Comparison of ENCODE assay signal across 28 cellular contexts in genomic region chr14:95183082-95183481, GRCh38. TPM values are rescaled to one million over a fixed set of nuclear protein-coding genes. Genes with fewer than 3 reads are reported as not detected.
DNase-seq lines count a peak whose midpoint lies in the region; ATAC-seq and TF ChIP-seq lines count a peak whose summit lies in the region.
"Had no signal": no experiment of that assay in that cellular context is flagged by ENCODE, and none has a peak within 500 bp of the region (broad histone marks: within the 10 kb centered on the region; RNA-seq: fewer than 3 reads in every experiment).

No MANE protein-coding gene starts in this region.

- no peaks in the 10 kb centered on the region for H3F3A ChIP-seq in GM23338 (replicated peaks; ENCODE audit: low read depth)

- no peaks in the 10 kb centered on the region for H3K9me2 ChIP-seq in GM23338 (ENCODE audit: insufficient read depth)

- peaks cover 5 to 10% (median 9%) of the 10 kb centered on the region in 11 experiments; a peak in 18 of 22 replicates for H3K9me3 ChIP-seq in BLaER1 treated with 17β-estradiol and CSF1 and Interleukin-3, amounts not matched to agents 10 nM and 100 nM (replicated peaks in 1 of 11)
- H3K9me3 ChIP-seq in adrenal gland (replicated peaks in 1 of 3): no peaks in the 10 kb centered on the region
- no peaks in the 10 kb centered on the region for H3K9me3 ChIP-seq in gastrocnemius medialis
- H3K9me3 ChIP-seq: BE2C, MG63, mucosa of descending colon had no signal

- H3K9me3 Mint-ChIP-seq in GM23338: peaks cover 9% of the 10 kb centered on the region; the same call in 2 of the 3 replicates

- H3K4me3 ChIP-seq in BLaER1 treated with 17β-estradiol and CSF1 and Interleukin-3, amounts not matched to agents 10 nM and 100 nM: no peak overlapping the region
- H3K4me3 ChIP-seq in adrenal gland: no peak overlapping the region
- H3K4me3 ChIP-seq in gastrocnemius medialis: no peak overlapping the region
- no peak overlapping the region for H3K4me3 ChIP-seq in GM23338
- H3K4me3 ChIP-seq: lung, MG63, mucosa of descending colon had no signal

- TF ChIP-seq POLR2A in adrenal gland (IDR thresholded peaks at IDR 0.05) (no peak), gastrocnemius medialis (IDR thresholded peaks at IDR 0.05) (no peak)

- DNase-seq in adrenal gland (no peak), left lobe of liver (ENCODE audit: low spot score) (peak; percentile 66), gastrocnemius medialis (no peak), GM23338 (ENCODE audit: low spot score) (no peak), T-helper 2 cell (no peak), hippocampal formation (lab: John Stamatoyannopoulos, UW) (no peak)
- DNase-seq: ACHN; activated CD4-positive, alpha-beta T cell treated with anti-CD3 and anti-CD28 coated beads, Interleukin-2, amount 50 U/mL, for 4 hours; activated naive CD4-positive, alpha-beta T cell treated with anti-CD3 and anti-CD28 coated beads, Interleukin-2, amount 10 ng/mL, durations not matched to agents 7 days and 5 days; amygdala; BE2C; COR-L47; DMS79; GDM1; KG1; MG63; mucosa of descending colon; NCI-H1417; NCI-H2081 treated with DMSO at 0.1 percent for 48 hours; NCI-H82; stimulated activated CD4-positive, alpha-beta T cell treated with anti-CD3 and anti-CD28 coated beads, Interleukin-15, amount 100 ng/mL, for 24 hours; stimulated activated naive CD4-positive, alpha-beta T cell treated with Interleukin-2 at 50 U/mL for 16 hours; T-helper 1 cell had no signal

- peak overlapping the region in 7 of 11 experiments; percentile 39 to 89 (median 85); a peak in 9 of 22 replicates for H3K4me2 ChIP-seq in BLaER1 treated with 17β-estradiol and CSF1 and Interleukin-3, amounts not matched to agents 10 nM and 100 nM
- H3K4me2 ChIP-seq in GM23338: no peak overlapping the region

- H3K36me3 Mint-ChIP-seq in GM23338 (ENCODE audit: low read depth): peaks cover 8% of the 10 kb centered on the region
- H3K36me3 Mint-ChIP-seq: activated naive CD4-positive, alpha-beta T cell treated with anti-CD3 and anti-CD28 coated beads, Interleukin-2, amount 10 ng/mL, durations not matched to agents 7 days and 5 days had no signal

- peak overlapping the region in 3 of 11 experiments; percentile 83 to 94 (median 84); a peak in 5 of 22 replicates for H3K27ac ChIP-seq in BLaER1 treated with 17β-estradiol and CSF1 and Interleukin-3, amounts not matched to agents 10 nM and 100 nM
- H3K27ac ChIP-seq in adrenal gland (peak overlapping the region in 3 of 5 donors; percentile 7 to 78 (median 33)), gastrocnemius medialis (peak overlapping the region; percentile 59 to 79 (median 69)), GM23338 (ENCODE audit: low read depth) (no peak overlapping the region)
- H3K27ac ChIP-seq: parathyroid adenoma had no signal

- H3K9ac ChIP-seq in BLaER1 treated with 17β-estradiol and CSF1 and Interleukin-3, amounts not matched to agents 10 nM and 100 nM: no peak overlapping the region
- H3K9ac ChIP-seq: parathyroid adenoma had no signal

- H3K36me3 ChIP-seq in BLaER1 treated with 17β-estradiol and CSF1 and Interleukin-3, amounts not matched to agents 10 nM and 100 nM: no peaks in the 10 kb centered on the region
- H3K36me3 ChIP-seq in adrenal gland (replicated peaks in 1 of 2) (no peaks in the 10 kb centered on the region), gastrocnemius medialis (peaks cover 0 to 12% of the 10 kb centered on the region in 2 donors), GM23338 (ENCODE audit: insufficient read depth) (peaks cover 2% of the 10 kb centered on the region; the same call in 1 of the 2 replicates)
- H3K36me3 ChIP-seq: BE2C, MG63 had no signal

- in situ Hi-C loops in gastrocnemius medialis (cut with MboI; ENCODE audit: low sequenced_read_pairs in 4 of 4): no loop called here

- no peaks in the 10 kb centered on the region for H4K20me1 ChIP-seq in BLaER1 treated with 17β-estradiol and CSF1 and Interleukin-3, amounts not matched to agents 10 nM and 100 nM
- no peaks in the 10 kb centered on the region for H4K20me1 ChIP-seq in GM23338 (replicated peaks; ENCODE audit: insufficient read depth)

- H3K4me3 Mint-ChIP-seq in GM23338: no peak overlapping the region
- H3K4me3 Mint-ChIP-seq: activated naive CD4-positive, alpha-beta T cell treated with anti-CD3 and anti-CD28 coated beads, Interleukin-2, amount 10 ng/mL, durations not matched to agents 7 days and 5 days had no signal

- WGBS in adrenal gland, 4 donors: 81 to 100% (median 90%) methylated on average over 1 of the region's 1 CpG

- no peak for TF ChIP-seq CTCF in adrenal gland (IDR thresholded peaks at IDR 0.05)
- no peak for TF ChIP-seq CTCF in gastrocnemius medialis (IDR thresholded peaks at IDR 0.05 in 4 of 5, conservative IDR thresholded peaks at IDR 0.05 in 1 of 5)
- no peak for TF ChIP-seq CTCF in GM23338 (conservative IDR thresholded peaks at IDR 0.05; ENCODE audit: low read depth in 2 of 2)

- H3K27me3 ChIP-seq in BLaER1 treated with 17β-estradiol and CSF1 and Interleukin-3, amounts not matched to agents 10 nM and 100 nM: no peaks in the 10 kb centered on the region
- no peaks in the 10 kb centered on the region for H3K27me3 ChIP-seq in adrenal gland
- H3K27me3 ChIP-seq in gastrocnemius medialis: no peaks in the 10 kb centered on the region
- no peaks in the 10 kb centered on the region for H3K27me3 ChIP-seq in GM23338 (ENCODE audit: insufficient read depth)
- H3K27me3 ChIP-seq: MG63 had no signal

- no peak overlapping the region for H3K27ac Mint-ChIP-seq in GM23338
- H3K27ac Mint-ChIP-seq: activated naive CD4-positive, alpha-beta T cell treated with anti-CD3 and anti-CD28 coated beads, Interleukin-2, amount 10 ng/mL, durations not matched to agents 7 days and 5 days had no signal

- peak; percentile 45 for ATAC-seq in left lobe of liver
- ATAC-seq in gastrocnemius medialis: no peak
- ATAC-seq in GM23338: no peak
- no peak for ATAC-seq in GM21381 (IDR thresholded peaks at IDR 0.05; ENCODE audit: unreplicated experiment)
- ATAC-seq: sciatic nerve had no signal

- H2AFZ ChIP-seq in GM23338: no peak overlapping the region
- H2AFZ ChIP-seq: parathyroid adenoma had no signal

- peaks cover 31 to 87% (median 64%) of the 10 kb centered on the region in 10 experiments for H3K4me1 ChIP-seq in BLaER1 treated with 17β-estradiol and CSF1 and Interleukin-3, amounts not matched to agents 10 nM and 100 nM
- H3K4me1 ChIP-seq in adrenal gland (replicated peaks in 1 of 2) (peaks cover 0 to 25% of the 10 kb centered on the region in 2 donors), gastrocnemius medialis (peaks cover 28 to 35% of the 10 kb centered on the region in 2 donors), GM23338 (ENCODE audit: insufficient read depth) (peaks cover 8% of the 10 kb centered on the region)
- H3K4me1 ChIP-seq: BE2C, parathyroid adenoma had no signal

- peaks cover 27% of the 10 kb centered on the region for H3K4me1 Mint-ChIP-seq in GM23338
- H3K4me1 Mint-ChIP-seq: activated naive CD4-positive, alpha-beta T cell treated with anti-CD3 and anti-CD28 coated beads, Interleukin-2, amount 10 ng/mL, durations not matched to agents 7 days and 5 days had no signal

- intact Hi-C loops in adrenal gland (cut with DNase I) (no loop called here), gastrocnemius medialis (cut with DNase I; ENCODE audit: low total_unique reads) (no loop called here)

- no peaks in the 10 kb centered on the region for H3K79me2 ChIP-seq in GM23338 (replicated peaks; ENCODE audit: insufficient read depth)
- H3K79me2 ChIP-seq: parathyroid adenoma had no signal

- no peaks in the 10 kb centered on the region for H3K27me3 Mint-ChIP-seq in GM23338 (ENCODE audit: insufficient read depth, low read depth, poor library complexity)

TF ChIP-seq in GM23338, 12 proteins besides CTCF, POLR2A, EP300 and RAD21:
- TF ChIP-seq EZH2phosphoT487 (IDR thresholded peaks at IDR 0.05; ENCODE audit: unreplicated experiment): no peak

RNA-seq across cellular contexts. Expression of gene DICER1, which starts 25.8 kb away (rescaled TPM):
- total RNA-seq in adrenal gland (10 to 100 TPM; 15.3 to 69.4 (median 43.8) TPM), left lobe of liver (35.2 TPM), gastrocnemius medialis (10 to 100 TPM; 29.4 to 63.7 (median 37.9) TPM)
- polyA plus RNA-seq in adrenal gland (10 to 100 TPM in 2 of 3 donors, 1 to 10 TPM in 1; 7.1 to 22.8 (median 11.5) TPM), GM23338 (2016; fragmentation: Nextera tagmentation; extraction: Ambion mirVana) (17.6 and 21.4 TPM in 2 replicates)
- 52.6 and 59.2 TPM in 2 replicates for total RNA-seq in GM23338 (2014; rRNA removed; shearing (Covaris generic))
